ENCODE assay signal across 35 cellular contexts in genomic region chr19:20256606-20257005, GRCh38.
"Had no signal": no experiment of that assay in that cellular context is flagged by ENCODE, and none has a peak within 500 bp of the region (broad histone marks: within the 10 kb centered on the region; RNA-seq: fewer than 3 reads in every experiment).

No MANE protein-coding gene starts in this region.

- H3K9me3 ChIP-seq: MG63 had no signal

- H3K36me3 ChIP-seq: MG63 had no signal

- H3K4me3 ChIP-seq: MG63 had no signal

- DNase-seq: Karpas-422, Kasumi-1, MG63, MM.1S, MV-4-11, NCI-H1048, NCI-H1092, NCI-H1092 treated with DMSO at 0.1 percent for 48 hours, NCI-H1105, NCI-H1105 treated with DMSO at 0.1 percent for 48 hours, NCI-H1417, NCI-H1417 treated with DMSO at 0.1 percent for 48 hours, NCI-H1436, NCI-H1436 treated with DMSO at 0.1 percent for 48 hours, NCI-H146, NCI-H1694, NCI-H1694 treated with DMSO at 0.1 percent for 48 hours, NCI-H187, NCI-H187 treated with DMSO at 0.1 percent for 48 hours, NCI-H1930, NCI-H2029, NCI-H2029 treated with DMSO at 0.1 percent for 48 hours, NCI-H2081, NCI-H2081 treated with DMSO at 0.1 percent for 48 hours, NCI-H2107, NCI-H2171, NCI-H2171 treated with DMSO at 0.1 percent for 48 hours, NCI-H2227 treated with DMSO at 0.1 percent for 48 hours, NCI-H226, NCI-H345, NCI-H446, NCI-H446 treated with DMSO at 0.1 percent for 48 hours, NCI-H510A, NCI-H510A treated with DMSO at 0.1 percent for 48 hours, NCI-H524 had no signal

- H3K27me3 ChIP-seq: MG63 had no signal
